ENCODE assay signal across 8 cellular contexts in the genomic region with DNA sequence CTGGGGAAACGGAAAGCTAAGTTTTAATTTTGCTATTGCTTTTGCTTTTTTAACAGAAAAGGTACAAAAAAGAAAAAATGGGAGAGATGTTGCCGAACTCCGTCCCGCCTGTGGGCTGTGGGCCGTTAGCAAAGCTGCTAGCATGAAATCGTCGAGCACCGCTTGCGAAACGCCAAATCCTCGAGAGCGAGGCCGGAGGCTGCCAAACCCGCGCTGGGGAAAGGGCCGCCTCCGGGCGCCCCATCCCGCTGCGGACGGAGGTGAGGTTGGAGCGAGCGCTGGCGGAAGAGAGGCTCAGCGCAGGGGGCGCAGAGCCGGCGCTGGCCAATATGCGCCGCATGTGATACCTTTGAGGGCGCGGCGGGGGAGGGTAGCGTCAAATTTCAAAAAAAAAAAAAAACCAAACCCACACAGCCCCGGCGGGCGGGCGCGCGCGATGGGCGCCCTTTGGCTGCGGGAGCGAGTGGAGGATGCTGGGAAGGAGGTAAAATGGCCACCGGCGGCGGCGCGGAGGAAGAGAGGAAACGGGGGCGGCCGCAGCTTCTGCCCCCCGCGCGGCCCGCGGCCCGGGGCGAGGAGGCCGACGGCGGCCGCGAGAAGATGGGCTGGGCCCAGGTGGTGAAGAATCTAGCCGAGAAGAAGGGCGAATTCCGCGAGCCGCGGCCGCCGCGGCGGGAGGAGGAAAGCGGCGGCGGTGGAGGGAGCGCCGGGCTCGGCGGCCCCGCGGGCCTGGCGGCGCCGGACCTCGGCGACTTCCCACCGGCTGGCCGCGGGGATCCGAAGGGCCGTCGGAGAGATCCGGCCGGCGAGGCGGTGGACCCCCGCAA. TPM values are rescaled to one million over a fixed set of nuclear protein-coding genes. Genes with fewer than 3 reads are reported as not detected.
DNase-seq lines count a peak whose midpoint lies in the region; ATAC-seq, FAIRE-seq and TF ChIP-seq lines count a peak whose summit lies in the region.

A gene with protein sequence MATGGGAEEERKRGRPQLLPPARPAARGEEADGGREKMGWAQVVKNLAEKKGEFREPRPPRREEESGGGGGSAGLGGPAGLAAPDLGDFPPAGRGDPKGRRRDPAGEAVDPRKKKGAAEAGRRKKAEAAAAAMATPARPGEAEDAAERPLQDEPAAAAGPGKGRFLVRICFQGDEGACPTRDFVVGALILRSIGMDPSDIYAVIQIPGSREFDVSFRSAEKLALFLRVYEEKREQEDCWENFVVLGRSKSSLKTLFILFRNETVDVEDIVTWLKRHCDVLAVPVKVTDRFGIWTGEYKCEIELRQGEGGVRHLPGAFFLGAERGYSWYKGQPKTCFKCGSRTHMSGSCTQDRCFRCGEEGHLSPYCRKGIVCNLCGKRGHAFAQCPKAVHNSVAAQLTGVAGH (plus strand): TSS at position 473 of the 827 bp plus-strand sequence. CDS start 17 bp downstream, at position 490.

- H3K4me1 Mint-ChIP-seq in activated CD4-positive, alpha-beta T cell treated with anti-CD3 and anti-CD28 coated beads, Interleukin-2, amount 10 ng/mL, durations not matched to agents 24 days and 14 days: peaks cover 40% of the 10 kb centered on the region

- peak; percentile 10 to 86 (median 70) for DNase-seq in C1 segment of cervical spinal cord (lab: John Stamatoyannopoulos, UW)
- peak; percentile 85 for DNase-seq in GM19239 (ENCODE audit: insufficient read length, low spot score)
- DNase-seq in NCI-H524 (lab: John Stamatoyannopoulos, UW): peak; percentile 89 to 96
- peak; percentile 96 for DNase-seq in activated CD4-positive, alpha-beta T cell treated with anti-CD3 and anti-CD28 coated beads, Interleukin-2, amount 10 ng/mL, durations not matched to agents 24 days and 14 days
- DNase-seq in coronary artery (ENCODE audit: low spot score): peak; percentile 93
- DNase-seq in left kidney (ENCODE audit: low read depth, low spot score): peak; percentile 98
- peak; percentile 84 to 85 for DNase-seq in stimulated activated CD4-positive, alpha-beta T cell treated with anti-CD3 and anti-CD28 coated beads, Interleukin-2, amount 100 ng/mL, for 24 hours

- no peaks in the 10 kb centered on the region for H3K9me3 Mint-ChIP-seq in activated CD4-positive, alpha-beta T cell treated with anti-CD3 and anti-CD28 coated beads, Interleukin-2, amount 10 ng/mL, durations not matched to agents 24 days and 14 days

- intact Hi-C loops in activated CD4-positive, alpha-beta T cell treated with anti-CD3 and anti-CD28 coated beads, Interleukin-2, amount 10 ng/mL, durations not matched to agents 24 days and 14 days (cut with micrococcal nuclease): loop anchor here (1.0 to 2.0 kb wide), 4 partner anchors 13 to 111 kb away; a partner anchor contains a TSS

- peaks cover 1% of the 10 kb centered on the region for H3K27me3 Mint-ChIP-seq in activated CD4-positive, alpha-beta T cell treated with anti-CD3 and anti-CD28 coated beads, Interleukin-2, amount 10 ng/mL, durations not matched to agents 24 days and 14 days

- peak within 1 kb of the TSS; percentile 87 to 95 for H3K27ac ChIP-seq in coronary artery

- peak; percentile 69 for ATAC-seq in HG03457 (IDR thresholded peaks at IDR 0.05; ENCODE audit: unreplicated experiment)

- TF ChIP-seq CTCF in coronary artery (IDR thresholded peaks at IDR 0.05): no peak

- H3K4me3 ChIP-seq in coronary artery: peak within 1 kb of the TSS; percentile 89

- peak within 1 kb of the TSS; percentile 100 for H3K27ac Mint-ChIP-seq in activated CD4-positive, alpha-beta T cell treated with anti-CD3 and anti-CD28 coated beads, Interleukin-2, amount 10 ng/mL, durations not matched to agents 24 days and 14 days

- peak within 1 kb of the TSS; percentile 98 for H3K4me3 Mint-ChIP-seq in activated CD4-positive, alpha-beta T cell treated with anti-CD3 and anti-CD28 coated beads, Interleukin-2, amount 10 ng/mL, durations not matched to agents 24 days and 14 days

- peak; percentile 87 for FAIRE-seq in GM19239 (lab: Jason Lieb, UNC)

- H3K36me3 Mint-ChIP-seq in activated CD4-positive, alpha-beta T cell treated with anti-CD3 and anti-CD28 coated beads, Interleukin-2, amount 10 ng/mL, durations not matched to agents 24 days and 14 days (ENCODE audit: low read depth): peaks cover 38% of the 10 kb centered on the region

RNA-seq across cellular contexts. Expression of the gene that starts here (rescaled TPM):
- 23.7 and 24.6 TPM in 2 replicates for total RNA-seq in activated CD4-positive, alpha-beta T cell treated with anti-CD3 and anti-CD28 coated beads, Interleukin-2, amount 10 ng/mL, durations not matched to agents 24 days and 14 days

Comparison
In these comparisons a context has a peak if more than half of its experiments do, and no peak if none do; other contexts are left out.
1. Peak in every context shown above with its lines: DNase-seq, ATAC-seq, H3K4me3 ChIP-seq and H3K27ac ChIP-seq.